Comparison of ENCODE assay signal across 19 cellular contexts in the genomic region with DNA sequence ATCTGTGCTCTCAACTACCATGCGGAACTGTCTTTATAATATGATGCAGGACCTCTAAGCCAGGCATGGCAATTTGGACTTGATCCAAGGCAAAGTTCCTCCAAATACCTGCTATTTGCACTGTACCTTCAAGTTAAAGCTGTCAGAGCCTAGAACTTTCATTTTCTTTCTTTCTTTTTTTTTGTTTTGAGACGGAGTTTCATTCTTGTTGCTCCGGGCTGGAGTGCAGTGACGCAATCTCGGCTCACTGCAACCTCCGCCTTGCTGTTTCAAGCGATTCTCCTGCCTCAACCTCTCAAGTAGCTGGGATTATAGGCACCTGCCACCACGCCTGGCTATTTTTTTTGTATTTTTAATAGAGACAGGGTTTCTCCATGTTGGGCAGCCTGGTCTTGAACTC. TPM values are rescaled to one million over a fixed set of nuclear protein-coding genes. Genes with fewer than 3 reads are reported as not detected.
DNase-seq lines count a peak whose midpoint lies in the region; ATAC-seq, FAIRE-seq and TF ChIP-seq lines count a peak whose summit lies in the region.
"Had no signal": no experiment of that assay in that cellular context is flagged by ENCODE, and none has a peak within 500 bp of the region (broad histone marks: within the 10 kb centered on the region; RNA-seq: fewer than 3 reads in every experiment).

No MANE protein-coding gene starts in this region.

- FAIRE-seq in GM19239 (lab: Jason Lieb, UNC) = peak; percentile 21
- FAIRE-seq in bronchial epithelial cell (lab: Jason Lieb, UNC) = no peak

- no peaks in the 10 kb centered on the region for H3K36me3 Mint-ChIP-seq in stimulated activated memory B cell treated with anti-CD40 and anti-IgM and Interleukin-4, amounts not matched to agents 10 μg/mL and 1 μg/mL and 100 μg/mL, for 72 hours

- H3K36me3 ChIP-seq in bronchial epithelial cell (ENCODE audit: control insufficient read depth, insufficient read depth, low read length) = no peaks in the 10 kb centered on the region
- H3K36me3 ChIP-seq: right lobe of liver, thoracic aorta had no signal

- ATAC-seq in stimulated activated memory B cell treated with anti-CD40 and anti-IgM and Interleukin-4, amounts not matched to agents 10 μg/mL and 1 μg/mL and 100 μg/mL, for 72 hours = no peak
- ATAC-seq: left lobe of liver, right lobe of liver had no signal

- H3K4me3 Mint-ChIP-seq in stimulated activated memory B cell treated with anti-CD40 and anti-IgM and Interleukin-4, amounts not matched to agents 10 μg/mL and 1 μg/mL and 100 μg/mL, for 72 hours = no peak overlapping the region
- H3K4me3 Mint-ChIP-seq: activated T-cell treated with anti-CD3 and anti-CD28 coated beads, Interleukin-2, amount 50 U/mL, for 24 hours had no signal

- no peaks in the 10 kb centered on the region for H3K9me3 Mint-ChIP-seq in stimulated activated memory B cell treated with anti-CD40 and anti-IgM and Interleukin-4, amounts not matched to agents 10 μg/mL and 1 μg/mL and 100 μg/mL, for 72 hours
- H3K9me3 Mint-ChIP-seq: activated T-cell treated with anti-CD3 and anti-CD28 coated beads, Interleukin-2, amount 50 U/mL, for 24 hours had no signal

- no peaks in the 10 kb centered on the region for H3K27me3 Mint-ChIP-seq in stimulated activated memory B cell treated with anti-CD40 and anti-IgM and Interleukin-4, amounts not matched to agents 10 μg/mL and 1 μg/mL and 100 μg/mL, for 72 hours
- H3K27me3 Mint-ChIP-seq: activated T-cell treated with anti-CD3 and anti-CD28 coated beads, Interleukin-2, amount 50 U/mL, for 24 hours had no signal

- DNase-seq in GM19239 (ENCODE audit: insufficient read length, low spot score) = no peak
- peak; percentile 41 for DNase-seq in MV-4-11 (lab: John Stamatoyannopoulos, UW)
- peak; percentile 40 for DNase-seq in bronchial epithelial cell (ENCODE audit: low read depth)
- DNase-seq in Kasumi-1 (lab: John Stamatoyannopoulos, UW) = no peak
- no peak for DNase-seq in caudate nucleus (lab: John Stamatoyannopoulos, UW)
- DNase-seq in HCEC 1CT = no peak
- DNase-seq: activated CD8-positive, alpha-beta memory T cell treated with anti-CD3 and anti-CD28 coated beads for 24 hours; activated T-cell treated with anti-CD3 and anti-CD28 coated beads, Interleukin-2, amount 50 U/mL, for 24 hours; GF-D8; glutamatergic neuron; NCI-H1436 treated with DMSO at 0.1 percent for 48 hours; NCI-H510A treated with DMSO at 0.1 percent for 48 hours; T-helper 1 cell had no signal

- no peak for TF ChIP-seq CTCF in bronchial epithelial cell (IDR thresholded peaks at IDR 0.05; ENCODE audit: insufficient read depth, low read length, severe bottlenecking)

- H3K27ac Mint-ChIP-seq in stimulated activated memory B cell treated with anti-CD40 and anti-IgM and Interleukin-4, amounts not matched to agents 10 μg/mL and 1 μg/mL and 100 μg/mL, for 72 hours = peak overlapping the region; percentile 77
- H3K27ac Mint-ChIP-seq: activated T-cell treated with anti-CD3 and anti-CD28 coated beads, Interleukin-2, amount 50 U/mL, for 24 hours had no signal

- H3K4me1 Mint-ChIP-seq in stimulated activated memory B cell treated with anti-CD40 and anti-IgM and Interleukin-4, amounts not matched to agents 10 μg/mL and 1 μg/mL and 100 μg/mL, for 72 hours = peaks cover 73% of the 10 kb centered on the region

- H3K27ac ChIP-seq in caudate nucleus (ENCODE audit: low read depth, low read length) = no peak overlapping the region
- H3K27ac ChIP-seq: coronary artery, parathyroid adenoma, right lobe of liver, thoracic aorta had no signal

- H3K27me3 ChIP-seq in bronchial epithelial cell (ENCODE audit: control insufficient read depth, insufficient read depth, low read length) = no peaks in the 10 kb centered on the region
- H3K27me3 ChIP-seq: right lobe of liver had no signal

- H3K4me3 ChIP-seq in bronchial epithelial cell (ENCODE audit: low read depth, low read length) = no peak overlapping the region
- H3K4me3 ChIP-seq: coronary artery, right lobe of liver, thoracic aorta had no signal

RNA-seq across cellular contexts. Expression of a gene that starts 51.7 kb away (rescaled TPM):
- 27.1 and 38.3 TPM in 2 replicates for total RNA-seq in bronchial epithelial cell

Comparison
In these comparisons a context has a peak if more than half of its experiments do, and no peak if none do; other contexts are left out.
1. DNase-seq: peak in MV-4-11 (single experiment) and bronchial epithelial cell (single experiment); none in GM19239 (single experiment), Kasumi-1 (0 of 2), caudate nucleus (0 of 61) and HCEC 1CT (single experiment).